ENCODE assay signal across 8 cellular contexts in the genomic region with DNA sequence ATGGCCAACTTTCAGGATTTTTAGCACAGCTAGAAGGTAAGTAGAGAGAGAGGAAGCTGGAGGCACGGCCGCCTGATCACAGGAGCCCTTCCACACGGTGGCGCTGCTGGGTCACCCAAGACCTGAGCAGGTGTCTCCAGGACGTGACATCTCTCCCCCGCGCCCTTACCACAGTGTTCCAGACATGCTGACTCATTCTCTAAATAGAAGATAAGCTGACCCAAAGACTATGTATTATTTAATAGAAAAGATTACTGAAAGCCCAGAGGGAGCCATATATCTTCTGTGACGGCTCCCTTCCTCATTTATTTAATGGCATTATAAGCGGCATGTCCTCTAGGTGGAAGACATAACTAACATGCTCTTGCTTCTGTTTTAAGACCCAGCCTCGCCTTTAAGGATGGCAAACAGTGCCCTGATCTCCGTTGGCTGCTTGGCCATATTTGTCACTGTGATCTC. TPM values are rescaled to one million over a fixed set of nuclear protein-coding genes. Genes with fewer than 3 reads are reported as not detected.
DNase-seq lines count a peak whose midpoint lies in the region; ATAC-seq and TF ChIP-seq lines count a peak whose summit lies in the region.

No MANE protein-coding gene starts in this region.

- WGBS in iPS DF 6.9 (ENCODE audit: insufficient coverage, insufficient read length), result no CpG with 5 or more reads among the region's 11 CpGs
- WGBS in spleen, 5 donors, result 5 to 9% (median 7%) methylated on average over 11 of the region's 11 CpGs

- TF ChIP-seq CTCF in spleen (IDR thresholded peaks at IDR 0.05 in 8 of 11, conservative IDR thresholded peaks at IDR 0.05 in 3 of 11), result peak; percentile 21 to 88 (median 67)

- H3K27me3 ChIP-seq in iPS DF 6.9 (ENCODE audit: control insufficient read depth, insufficient read depth, low read length) (no peaks in the 10 kb centered on the region), spleen (replicated peaks in 1 of 7) (no peaks in the 10 kb centered on the region)

- H3K36me3 ChIP-seq in iPS DF 6.9 (ENCODE audit: control insufficient read depth, insufficient read depth, low read length) (no peaks in the 10 kb centered on the region), spleen (no peaks in the 10 kb centered on the region)

- intact Hi-C loops in spleen (cut with DNase I; ENCODE audit: low total_unique reads), result loop anchor here (10.0 kb wide), 1 partner anchor 442 kb away; a partner anchor contains a TSS

- H3K27ac Mint-ChIP-seq in T-helper 17 cell, result peak overlapping the region; percentile 43

- H3K36me3 Mint-ChIP-seq in T-helper 17 cell (ENCODE audit: low read depth), result no peaks in the 10 kb centered on the region

- H3K27me3 Mint-ChIP-seq in T-helper 17 cell, result peaks cover 23% of the 10 kb centered on the region

- H3K27ac ChIP-seq in iPS DF 6.9 (ENCODE audit: low read length) (no peak overlapping the region), spleen (no peak overlapping the region)

- peak overlapping the region; percentile 68 for H3K4me3 Mint-ChIP-seq in T-helper 17 cell

- DNase-seq in A172 (ENCODE audit: low spot score) (peak; percentile 100), NCI-H187 (lab: John Stamatoyannopoulos, UW) (peak; percentile 78 to 89), T-helper 17 cell (peak; percentile 72 to 82 (median 72)), amygdala (lab: John Stamatoyannopoulos, UW) (peak in 29 of 56 donors; percentile 1 to 68 (median 13)), iPS DF 6.9 (ENCODE audit: low read depth, low spot score) (peak; percentile 90), spleen (peak; percentile 96)

- no peak overlapping the region; the same call in 1 of the 2 replicates for H3K4me3 ChIP-seq in iPS DF 6.9 (ENCODE audit: low read length)
- peak overlapping the region in 1 of 8 donors; percentile 45 for H3K4me3 ChIP-seq in spleen

- H3K9me3 ChIP-seq in T-helper 17 cell (ENCODE audit: control insufficient read depth, low read length, poor library complexity, severe bottlenecking) (no peaks in the 10 kb centered on the region), iPS DF 6.9 (ENCODE audit: control insufficient read depth, insufficient read depth, low read length) (no peaks in the 10 kb centered on the region), spleen (no peaks in the 10 kb centered on the region)

- ATAC-seq in GM18511 (IDR thresholded peaks at IDR 0.05; ENCODE audit: unreplicated experiment), result peak; percentile 99
- ATAC-seq in HG02981 (IDR thresholded peaks at IDR 0.05; ENCODE audit: unreplicated experiment), result peak; percentile 94
- peak; percentile 99 for ATAC-seq in T-helper 17 cell

- H3K4me1 Mint-ChIP-seq in T-helper 17 cell, result peaks cover 12% of the 10 kb centered on the region

- H3K4me1 ChIP-seq in iPS DF 6.9 (ENCODE audit: control insufficient read depth, insufficient read depth, low read length), result no peaks in the 10 kb centered on the region
- peaks cover 0 to 14% (median 6%) of the 10 kb centered on the region in 6 donors for H3K4me1 ChIP-seq in spleen

- no peak for TF ChIP-seq POLR2A in spleen (IDR thresholded peaks at IDR 0.05)

RNA-seq across cellular contexts. Expression of a gene that starts 26.0 kb away (rescaled TPM):
- 123 and 135 TPM in 2 replicates for total RNA-seq in A172 (2014; rRNA removed; shearing (Covaris generic))
- 10 to 100 TPM; 26.2 to 30.5 TPM for total RNA-seq in T-helper 17 cell
- total RNA-seq in spleen, result 10 to 100 TPM; 26.5 to 49.8 (median 36.2) TPM
- polyA plus RNA-seq in spleen, result 10 to 100 TPM; 18.3 to 34.2 (median 28.3) TPM

RNA-seq across cellular contexts. Expression of a gene that starts 26.6 kb away (rescaled TPM):
- 333 and 346 TPM in 2 replicates for total RNA-seq in A172 (2014; rRNA removed; shearing (Covaris generic))
- total RNA-seq in T-helper 17 cell (not detected), spleen (10 to 100 TPM in 6 of 7 donors, 1 to 10 TPM in 1; 8.8 to 59.8 (median 26.7) TPM)
- polyA plus RNA-seq in spleen, result 10 to 100 TPM in 2 of 3 donors, 1 to 10 TPM in 1; 9.6 to 64.8 (median 31.2) TPM

Comparison
In these comparisons a context has a peak if more than half of its experiments do, and no peak if none do; other contexts are left out.
1. DNase-seq: peak in every context shown above with its lines; median percentile 100 in A172; 96 in spleen; 90 in iPS DF 6.9; 84 in NCI-H187; 72 in T-helper 17 cell; 13 in amygdala.
2. RNA of a gene that starts 26.6 kb away (total RNA-seq): 333 to 346 TPM in A172 and 8.8 to 59.8 TPM in spleen; not detected in T-helper 17 cell; every median in the first group is over 4 times any median in the second.
3. Peak in every context shown above with its lines, with median percentiles within 50 percentile points of each other: ATAC-seq.